8 cellular contexts compared by ENCODE assay signal in the genomic region with DNA sequence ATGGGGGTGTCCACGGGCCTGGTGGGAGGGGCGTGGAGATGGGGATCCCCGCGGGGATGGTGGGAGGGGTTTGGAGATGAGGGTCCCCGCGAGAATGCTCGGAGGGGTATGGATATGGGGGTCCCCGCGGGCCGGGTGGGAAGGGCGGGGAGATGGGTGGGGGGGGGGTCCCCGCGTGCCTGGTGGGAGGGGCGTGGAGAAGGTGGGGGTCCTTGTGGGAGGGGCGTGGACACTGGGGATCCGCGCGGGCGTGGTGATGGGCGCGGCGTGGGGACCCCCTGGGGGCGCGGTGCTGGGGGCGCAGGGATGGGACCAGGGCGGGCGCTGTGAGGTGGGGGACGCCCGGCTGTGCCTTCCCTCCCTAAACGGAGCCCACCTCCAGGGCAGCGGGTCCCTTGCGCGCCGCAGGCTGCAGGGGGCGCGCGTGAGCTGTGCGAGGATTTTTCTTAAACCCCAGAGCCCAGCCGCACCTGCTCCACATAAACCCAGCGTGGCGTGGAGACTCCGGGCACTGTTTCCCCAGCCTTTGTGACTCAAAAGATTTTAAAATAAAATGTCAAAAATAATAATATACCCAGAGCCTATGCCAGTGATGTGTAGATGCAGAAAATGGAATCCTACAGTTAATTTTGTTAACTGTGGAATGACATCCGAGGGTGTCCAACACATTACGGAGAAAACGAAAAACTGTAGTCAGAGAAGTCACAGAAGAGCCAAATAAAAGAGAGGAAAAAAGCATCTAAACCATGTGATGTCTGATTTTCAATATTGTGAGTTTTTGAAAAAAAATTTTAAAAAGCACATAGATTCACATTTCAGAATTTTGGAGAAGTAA. TPM values are rescaled to one million over a fixed set of nuclear protein-coding genes. Genes with fewer than 3 reads are reported as not detected.
DNase-seq lines count a peak whose midpoint lies in the region; ATAC-seq and TF ChIP-seq lines count a peak whose summit lies in the region.

No MANE protein-coding gene starts in this region.

- H3K36me3 ChIP-seq in GM23248 (ENCODE audit: low read depth) (no peaks in the 10 kb centered on the region), MM.1S (replicated peaks; ENCODE audit: insufficient read depth, low read length) (no peaks in the 10 kb centered on the region), psoas muscle (ENCODE audit: insufficient read depth in 1 of 2, low read depth in 1 of 2) (no peaks in the 10 kb centered on the region), vagina (no peaks in the 10 kb centered on the region)

- peak; percentile 74 for TF ChIP-seq CTCF in MM.1S (IDR thresholded peaks at IDR 0.05; ENCODE audit: low read length)
- peak; percentile 91 for TF ChIP-seq CTCF in psoas muscle (IDR thresholded peaks at IDR 0.05)
- TF ChIP-seq CTCF in vagina (IDR thresholded peaks at IDR 0.05) = peak; percentile 73 to 94 (median 93)

- DNase-seq in D341Med (ENCODE audit: low spot score) (peak; percentile 92), GM23248 (peak; percentile 83), MM.1S (peak; percentile 81), glomerular visceral epithelial cell (ENCODE audit: extremely low spot score) (peak; percentile 82), psoas muscle (peak; percentile 86 to 90), vagina (ENCODE audit: extremely low spot score in 2 of 2) (peak; percentile 89 to 93), NCI-H748 (lab: John Stamatoyannopoulos, UW; ENCODE audit: unreplicated experiment) (no peak)

- H3K4me2 ChIP-seq in GM23248 (ENCODE audit: unreplicated experiment) = no peak overlapping the region
- H3K4me2 ChIP-seq in MM.1S (ENCODE audit: low read depth, low read length) = peak overlapping the region; percentile 47

- peak; percentile 49 for ATAC-seq in activated T-helper 17 cell treated with anti-CD3 and anti-CD28 coated beads, Interleukin-2, amount 50 U/mL, for 72 hours (replicated peaks)
- ATAC-seq in psoas muscle = peak; percentile 28 to 57 (median 39)

- TF ChIP-seq POLR2A in vagina (IDR thresholded peaks at IDR 0.05) = peak in 1 of 2 donors; percentile 10

- H3K9ac ChIP-seq in GM23248 (no peak overlapping the region), MM.1S (ENCODE audit: low read length) (no peak overlapping the region)

- H3K4me3 ChIP-seq in GM23248 (peak overlapping the region; percentile 47; the same call in 1 of the 2 replicates), MM.1S (ENCODE audit: low read length) (peak overlapping the region; percentile 37; the same call in 1 of the 2 replicates), psoas muscle (peak overlapping the region; percentile 55), vagina (peak overlapping the region; percentile 90 to 96)

- H3K79me2 ChIP-seq in GM23248 (ENCODE audit: insufficient read depth) (peaks cover 35% of the 10 kb centered on the region), MM.1S (ENCODE audit: low read length) (peaks cover 35% of the 10 kb centered on the region)

- 3 to 5% methylated on average over 21 to 45 of the region's 45 CpGs for WGBS in GM23248 (ENCODE audit: low coverage in 1 of 2, low lambda C conversion rate in 2 of 2, missing lambda C conversion rate in 2 of 2), 2 experiments
- WGBS in psoas muscle, 3 donors = 2 to 6% (median 4%) methylated on average over 21 to 44 of the region's 45 CpGs

- H3K27me3 ChIP-seq in GM23248 (replicated peaks; ENCODE audit: insufficient read depth) (no peaks in the 10 kb centered on the region), MM.1S (replicated peaks; ENCODE audit: insufficient read depth, low read length) (no peaks in the 10 kb centered on the region), psoas muscle (ENCODE audit: insufficient read depth in 3 of 3, low read length in 2 of 3) (no peaks in the 10 kb centered on the region), vagina (no peaks in the 10 kb centered on the region)

- no peaks in the 10 kb centered on the region for H4K20me1 ChIP-seq in GM23248 (ENCODE audit: insufficient read depth)
- H4K20me1 ChIP-seq in MM.1S (ENCODE audit: insufficient read depth, low read length) = no peaks in the 10 kb centered on the region

- H3F3A ChIP-seq in GM23248 (ENCODE audit: insufficient read depth) (no peaks in the 10 kb centered on the region), MM.1S (ENCODE audit: insufficient read depth, low read length) (no peaks in the 10 kb centered on the region)

- H2AFZ ChIP-seq in GM23248 (no peak overlapping the region), MM.1S (ENCODE audit: low read length) (no peak overlapping the region)

- no peaks in the 10 kb centered on the region for H3K27me3 Mint-ChIP-seq in activated T-helper 17 cell treated with anti-CD3 and anti-CD28 coated beads, Interleukin-2, amount 50 U/mL, for 72 hours

- peaks cover 19% of the 10 kb centered on the region for H3K36me3 Mint-ChIP-seq in activated T-helper 17 cell treated with anti-CD3 and anti-CD28 coated beads, Interleukin-2, amount 50 U/mL, for 72 hours (ENCODE audit: low read depth)

- no peak overlapping the region for H3K27ac ChIP-seq in GM23248
- no peak overlapping the region for H3K27ac ChIP-seq in MM.1S (ENCODE audit: low read length)
- H3K27ac ChIP-seq in psoas muscle = no peak overlapping the region
- H3K27ac ChIP-seq in vagina = peak overlapping the region; percentile 85

- H3K4me1 ChIP-seq in GM23248 (ENCODE audit: insufficient read depth) (no peaks in the 10 kb centered on the region), MM.1S (ENCODE audit: low read length) (0 out of 2 replicates have a peak, but pooled peaks cover 9% of the 10 kb centered on the region), psoas muscle (no peaks in the 10 kb centered on the region), vagina (peaks cover 25% of the 10 kb centered on the region)

- intact Hi-C loops in psoas muscle (cut with DNase I) (loop anchor here (2.0 to 10.0 kb wide), 4 partner anchors 62 to 1361 kb away; partner anchors contain the start of genes AKAP17A (in 1 of the 2) and SLC25A6 (in 1 of the 2)), vagina (cut with DNase I) (loop anchor here (10.0 kb wide), 1 partner anchor 141 kb away; the partner anchor contains the start of gene AKAP17A)

- H3K9me2 ChIP-seq in GM23248 (ENCODE audit: insufficient read depth) (no peaks in the 10 kb centered on the region), MM.1S (replicated peaks; ENCODE audit: insufficient read depth, low read length) (no peaks in the 10 kb centered on the region)

- H3K9me3 ChIP-seq in GM23248 (ENCODE audit: low read depth) (no peaks in the 10 kb centered on the region), MM.1S (replicated peaks; ENCODE audit: insufficient read depth, low read length) (no peaks in the 10 kb centered on the region), psoas muscle (no peaks in the 10 kb centered on the region), vagina (no peaks in the 10 kb centered on the region)

- H3K9me3 Mint-ChIP-seq in activated T-helper 17 cell treated with anti-CD3 and anti-CD28 coated beads, Interleukin-2, amount 50 U/mL, for 72 hours = peaks cover 2% of the 10 kb centered on the region

- peak overlapping the region; percentile 35 for H3K4me3 Mint-ChIP-seq in activated T-helper 17 cell treated with anti-CD3 and anti-CD28 coated beads, Interleukin-2, amount 50 U/mL, for 72 hours

- no peak overlapping the region for H3K27ac Mint-ChIP-seq in activated T-helper 17 cell treated with anti-CD3 and anti-CD28 coated beads, Interleukin-2, amount 50 U/mL, for 72 hours

- in situ Hi-C loops in GM23248 (cut with MboI) = loop anchor here (10.0 kb wide), 1 partner anchor 1151 kb away; no protein-coding TSS in a partner anchor

- H3K4me1 Mint-ChIP-seq in activated T-helper 17 cell treated with anti-CD3 and anti-CD28 coated beads, Interleukin-2, amount 50 U/mL, for 72 hours = peaks cover 11% of the 10 kb centered on the region

RNA-seq across cellular contexts. Expression of gene ASMTL, which starts 1.5 kb away (rescaled TPM):
- total RNA-seq in GM23248 (2014; rRNA removed; shearing (Covaris generic)) = 8.1 and 15.7 TPM in 2 replicates
- 36.2 and 38.4 TPM in 2 replicates for polyA plus RNA-seq in GM23248 (2016; fragmentation: Nextera tagmentation; extraction: Ambion mirVana)
- total RNA-seq in activated T-helper 17 cell treated with anti-CD3 and anti-CD28 coated beads, Interleukin-2, amount 50 U/mL, for 72 hours = 10 to 100 TPM; 50.6 to 65.5 TPM
- total RNA-seq in psoas muscle = 10 to 100 TPM in 3 of 4 donors, 1 to 10 TPM in 1; 9.4 to 18.2 (median 11.9) TPM
- polyA plus RNA-seq in psoas muscle = 1 to 10 TPM; 6.6 to 9.8 (median 7.5) TPM
- 31.7 TPM for total RNA-seq in vagina

Comparison
In these comparisons a context has a peak if more than half of its experiments do, and no peak if none do; other contexts are left out.
1. H3K4me3 ChIP-seq: peak in every context shown above with its lines; median percentile 93 in vagina; 55 in psoas muscle; 47 in GM23248; 37 in MM.1S.